Comparison of ENCODE assay signal across 8 cellular contexts in genomic region chr16:50367777-50368409, GRCh38. TPM values are rescaled to one million over a fixed set of nuclear protein-coding genes. Genes with fewer than 3 reads are reported as not detected.
DNase-seq lines count a peak whose midpoint lies in the region; ATAC-seq and TF ChIP-seq lines count a peak whose summit lies in the region.

No MANE protein-coding gene starts in this region.

- peak overlapping the region; percentile 76 to 94 (median 89) for H3K4me3 ChIP-seq in liver (ENCODE audit: low read depth in 1 of 3, low read length in 3 of 3)

- no peaks in the 10 kb centered on the region for H3K27me3 ChIP-seq in liver (ENCODE audit: control insufficient read depth in 4 of 4, insufficient read depth in 4 of 4, low read length in 3 of 4)

- no peak overlapping the region for H3K27ac ChIP-seq in liver (ENCODE audit: low read depth in 1 of 2, low read length in 2 of 2)

- peak overlapping the region; percentile 64 to 79 for H3K9ac ChIP-seq in liver (ENCODE audit: low read depth in 1 of 2, low read length in 2 of 2)

- peaks cover 0 to 16% (median 10%) of the 10 kb centered on the region in 4 donors for H3K36me3 ChIP-seq in liver (ENCODE audit: control insufficient read depth in 4 of 4, insufficient read depth in 3 of 4, low read depth in 1 of 4, low read length in 3 of 4)

- no peak for DNase-seq in activated naive CD4-positive, alpha-beta T cell treated with anti-CD3 and anti-CD28 coated beads, Interleukin-2, amount 10 ng/mL, durations not matched to agents 7 days and 5 days
- DNase-seq in activated naive CD4-positive, alpha-beta T cell treated with anti-CD3 and anti-CD28 coated beads, Interleukin-2, amount 50 U/mL, for 16 hours = no peak
- DNase-seq in activated naive CD8-positive, alpha-beta T cell treated with anti-CD3 and anti-CD28 coated beads, Interleukin-2, amount 10 ng/mL, durations not matched to agents 7 days and 5 days = no peak
- DNase-seq in type B pancreatic cell (ENCODE audit: extremely low spot score, unreplicated experiment) = no peak
- no peak for DNase-seq in HUDEP-2 (lab: John Stamatoyannopoulos, UW; ENCODE audit: unreplicated experiment in 76 of 76)

- peak overlapping the region; percentile 79 for H3K27ac Mint-ChIP-seq in activated naive CD4-positive, alpha-beta T cell treated with anti-CD3 and anti-CD28 coated beads, Interleukin-2, amount 10 ng/mL, durations not matched to agents 7 days and 5 days
- H3K27ac Mint-ChIP-seq in activated naive CD8-positive, alpha-beta T cell treated with anti-CD3 and anti-CD28 coated beads, Interleukin-2, amount 10 ng/mL, durations not matched to agents 7 days and 5 days = peak overlapping the region; percentile 86
- peak overlapping the region; percentile 86 for H3K27ac Mint-ChIP-seq in type B pancreatic cell

- H3K9me3 ChIP-seq in liver (ENCODE audit: control insufficient read depth in 4 of 4, low read length in 3 of 4) = no peaks in the 10 kb centered on the region

- TF ChIP-seq RAD21 in liver (IDR thresholded peaks at IDR 0.05) = no peak

- peaks cover 47% of the 10 kb centered on the region for H3K4me1 Mint-ChIP-seq in activated naive CD4-positive, alpha-beta T cell treated with anti-CD3 and anti-CD28 coated beads, Interleukin-2, amount 10 ng/mL, durations not matched to agents 7 days and 5 days
- peaks cover 33% of the 10 kb centered on the region for H3K4me1 Mint-ChIP-seq in activated naive CD8-positive, alpha-beta T cell treated with anti-CD3 and anti-CD28 coated beads, Interleukin-2, amount 10 ng/mL, durations not matched to agents 7 days and 5 days
- peaks cover 44% of the 10 kb centered on the region for H3K4me1 Mint-ChIP-seq in type B pancreatic cell (ENCODE audit: unreplicated experiment)

- peaks cover 8% of the 10 kb centered on the region for H3K27me3 Mint-ChIP-seq in activated naive CD4-positive, alpha-beta T cell treated with anti-CD3 and anti-CD28 coated beads, Interleukin-2, amount 10 ng/mL, durations not matched to agents 7 days and 5 days
- no peaks in the 10 kb centered on the region for H3K27me3 Mint-ChIP-seq in activated naive CD8-positive, alpha-beta T cell treated with anti-CD3 and anti-CD28 coated beads, Interleukin-2, amount 10 ng/mL, durations not matched to agents 7 days and 5 days
- no peaks in the 10 kb centered on the region for H3K27me3 Mint-ChIP-seq in type B pancreatic cell

- POLR2A ChIA-PET in activated naive CD8-positive, alpha-beta T cell treated with anti-CD3 and anti-CD28 coated beads, Interleukin-2, amount 10 ng/mL, durations not matched to agents 7 days and 5 days (lab: Charles Lee) = interaction anchor here (0.6 kb wide), 1 partner anchor 377 kb away, joined by 7 read pairs; no protein-coding TSS in a partner anchor

- ATAC-seq in activated naive CD8-positive, alpha-beta T cell treated with anti-CD3 and anti-CD28 coated beads, Interleukin-2, amount 10 ng/mL, durations not matched to agents 7 days and 5 days (ENCODE audit: low read depth) = no peak
- ATAC-seq in GM21381 (IDR thresholded peaks at IDR 0.05; ENCODE audit: unreplicated experiment) = no peak
- no peak for ATAC-seq in GM21526 (IDR thresholded peaks at IDR 0.05; ENCODE audit: low FRiP score, unreplicated experiment)

- 4% methylated on average over 23 of the region's 23 CpGs for WGBS in liver

- no peaks in the 10 kb centered on the region for H3K9me3 Mint-ChIP-seq in activated naive CD4-positive, alpha-beta T cell treated with anti-CD3 and anti-CD28 coated beads, Interleukin-2, amount 10 ng/mL, durations not matched to agents 7 days and 5 days
- no peaks in the 10 kb centered on the region for H3K9me3 Mint-ChIP-seq in activated naive CD8-positive, alpha-beta T cell treated with anti-CD3 and anti-CD28 coated beads, Interleukin-2, amount 10 ng/mL, durations not matched to agents 7 days and 5 days
- H3K9me3 Mint-ChIP-seq in type B pancreatic cell = no peaks in the 10 kb centered on the region

- peaks cover 36% of the 10 kb centered on the region for H3K36me3 Mint-ChIP-seq in activated naive CD4-positive, alpha-beta T cell treated with anti-CD3 and anti-CD28 coated beads, Interleukin-2, amount 10 ng/mL, durations not matched to agents 7 days and 5 days
- peaks cover 24% of the 10 kb centered on the region for H3K36me3 Mint-ChIP-seq in activated naive CD8-positive, alpha-beta T cell treated with anti-CD3 and anti-CD28 coated beads, Interleukin-2, amount 10 ng/mL, durations not matched to agents 7 days and 5 days
- H3K36me3 Mint-ChIP-seq in type B pancreatic cell = peaks cover 22% of the 10 kb centered on the region

- H3K4me1 ChIP-seq in liver (ENCODE audit: control insufficient read depth in 4 of 4, insufficient read depth in 4 of 4, low read length in 3 of 4) = peaks cover 1 to 24% (median 21%) of the 10 kb centered on the region in 4 donors

- CTCF ChIA-PET in activated naive CD4-positive, alpha-beta T cell treated with anti-CD3 and anti-CD28 coated beads, Interleukin-2, amount 10 ng/mL, durations not matched to agents 7 days and 5 days (lab: Charles Lee) = interaction anchor here (0.8 to 2.6 kb wide), 6 partner anchors 13 to 343 kb away, joined by 3 to 22 read pairs (median 6); partner anchors contain the start of gene CNEP1R1

- H3K4me3 Mint-ChIP-seq in activated naive CD4-positive, alpha-beta T cell treated with anti-CD3 and anti-CD28 coated beads, Interleukin-2, amount 10 ng/mL, durations not matched to agents 7 days and 5 days = peak overlapping the region; percentile 84
- H3K4me3 Mint-ChIP-seq in activated naive CD8-positive, alpha-beta T cell treated with anti-CD3 and anti-CD28 coated beads, Interleukin-2, amount 10 ng/mL, durations not matched to agents 7 days and 5 days = peak overlapping the region; percentile 96
- H3K4me3 Mint-ChIP-seq in type B pancreatic cell = peak overlapping the region; percentile 95

- TF ChIP-seq CTCF in liver (IDR thresholded peaks at IDR 0.05; ENCODE audit: low read depth, low read length, missing input control) (no peak), type B pancreatic cell (conservative IDR thresholded peaks at IDR 0.05) (no peak)

TF ChIP-seq in liver, 16 proteins besides CTCF, POLR2A, EP300 and RAD21 (continues in another document):
- TF ChIP-seq TAF1 (conservative IDR thresholded peaks at IDR 0.05) = no peak
- no peak for TF ChIP-seq YY1 (IDR thresholded peaks at IDR 0.05)
- no peak for TF ChIP-seq HNF4A (conservative IDR thresholded peaks at IDR 0.05)
- no peak for TF ChIP-seq NR2F2 (IDR thresholded peaks at IDR 0.05)
- TF ChIP-seq JUND (IDR thresholded peaks at IDR 0.05) = no peak
- no peak for TF ChIP-seq FOXA1 (IDR thresholded peaks at IDR 0.05)
- TF ChIP-seq MAX (IDR thresholded peaks at IDR 0.05) = no peak
- TF ChIP-seq GABPA (IDR thresholded peaks at IDR 0.05 in 1 of 2, conservative IDR thresholded peaks at IDR 0.05 in 1 of 2) = no peak
- TF ChIP-seq EGR1 (IDR thresholded peaks at IDR 0.05; ENCODE audit: low read depth in 2 of 2) = no peak
- no peak for TF ChIP-seq ATF3 (IDR thresholded peaks at IDR 0.05)
- TF ChIP-seq FOXA2 (IDR thresholded peaks at IDR 0.05) = no peak
- TF ChIP-seq, protein P1, sequence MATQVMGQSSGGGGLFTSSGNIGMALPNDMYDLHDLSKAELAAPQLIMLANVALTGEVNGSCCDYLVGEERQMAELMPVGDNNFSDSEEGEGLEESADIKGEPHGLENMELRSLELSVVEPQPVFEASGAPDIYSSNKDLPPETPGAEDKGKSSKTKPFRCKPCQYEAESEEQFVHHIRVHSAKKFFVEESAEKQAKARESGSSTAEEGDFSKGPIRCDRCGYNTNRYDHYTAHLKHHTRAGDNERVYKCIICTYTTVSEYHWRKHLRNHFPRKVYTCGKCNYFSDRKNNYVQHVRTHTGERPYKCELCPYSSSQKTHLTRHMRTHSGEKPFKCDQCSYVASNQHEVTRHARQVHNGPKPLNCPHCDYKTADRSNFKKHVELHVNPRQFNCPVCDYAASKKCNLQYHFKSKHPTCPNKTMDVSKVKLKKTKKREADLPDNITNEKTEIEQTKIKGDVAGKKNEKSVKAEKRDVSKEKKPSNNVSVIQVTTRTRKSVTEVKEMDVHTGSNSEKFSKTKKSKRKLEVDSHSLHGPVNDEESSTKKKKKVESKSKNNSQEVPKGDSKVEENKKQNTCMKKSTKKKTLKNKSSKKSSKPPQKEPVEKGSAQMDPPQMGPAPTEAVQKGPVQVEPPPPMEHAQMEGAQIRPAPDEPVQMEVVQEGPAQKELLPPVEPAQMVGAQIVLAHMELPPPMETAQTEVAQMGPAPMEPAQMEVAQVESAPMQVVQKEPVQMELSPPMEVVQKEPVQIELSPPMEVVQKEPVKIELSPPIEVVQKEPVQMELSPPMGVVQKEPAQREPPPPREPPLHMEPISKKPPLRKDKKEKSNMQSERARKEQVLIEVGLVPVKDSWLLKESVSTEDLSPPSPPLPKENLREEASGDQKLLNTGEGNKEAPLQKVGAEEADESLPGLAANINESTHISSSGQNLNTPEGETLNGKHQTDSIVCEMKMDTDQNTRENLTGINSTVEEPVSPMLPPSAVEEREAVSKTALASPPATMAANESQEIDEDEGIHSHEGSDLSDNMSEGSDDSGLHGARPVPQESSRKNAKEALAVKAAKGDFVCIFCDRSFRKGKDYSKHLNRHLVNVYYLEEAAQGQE (IDR thresholded peaks at IDR 0.05) = no peak
- TF ChIP-seq HNF4G (IDR thresholded peaks at IDR 0.05) = no peak

RNA-seq across cellular contexts. Expression of gene BRD7, which starts 0.9 kb away (rescaled TPM):
- 10 to 100 TPM; 81.4 to 84.3 TPM for total RNA-seq in activated naive CD8-positive, alpha-beta T cell treated with anti-CD3 and anti-CD28 coated beads, Interleukin-2, amount 10 ng/mL, durations not matched to agents 7 days and 5 days
- total RNA-seq in liver = 10 to 100 TPM; 14.0 to 34.3 TPM
- 10 to 100 TPM; 13.3 to 14.2 TPM for polyA plus RNA-seq in liver
- 88.6 and 98.2 TPM in 2 replicates for total RNA-seq in type B pancreatic cell (ENCODE audit: low replicate concordance)
